ENCODE assay signal across 1 cellular context in the genomic region with DNA sequence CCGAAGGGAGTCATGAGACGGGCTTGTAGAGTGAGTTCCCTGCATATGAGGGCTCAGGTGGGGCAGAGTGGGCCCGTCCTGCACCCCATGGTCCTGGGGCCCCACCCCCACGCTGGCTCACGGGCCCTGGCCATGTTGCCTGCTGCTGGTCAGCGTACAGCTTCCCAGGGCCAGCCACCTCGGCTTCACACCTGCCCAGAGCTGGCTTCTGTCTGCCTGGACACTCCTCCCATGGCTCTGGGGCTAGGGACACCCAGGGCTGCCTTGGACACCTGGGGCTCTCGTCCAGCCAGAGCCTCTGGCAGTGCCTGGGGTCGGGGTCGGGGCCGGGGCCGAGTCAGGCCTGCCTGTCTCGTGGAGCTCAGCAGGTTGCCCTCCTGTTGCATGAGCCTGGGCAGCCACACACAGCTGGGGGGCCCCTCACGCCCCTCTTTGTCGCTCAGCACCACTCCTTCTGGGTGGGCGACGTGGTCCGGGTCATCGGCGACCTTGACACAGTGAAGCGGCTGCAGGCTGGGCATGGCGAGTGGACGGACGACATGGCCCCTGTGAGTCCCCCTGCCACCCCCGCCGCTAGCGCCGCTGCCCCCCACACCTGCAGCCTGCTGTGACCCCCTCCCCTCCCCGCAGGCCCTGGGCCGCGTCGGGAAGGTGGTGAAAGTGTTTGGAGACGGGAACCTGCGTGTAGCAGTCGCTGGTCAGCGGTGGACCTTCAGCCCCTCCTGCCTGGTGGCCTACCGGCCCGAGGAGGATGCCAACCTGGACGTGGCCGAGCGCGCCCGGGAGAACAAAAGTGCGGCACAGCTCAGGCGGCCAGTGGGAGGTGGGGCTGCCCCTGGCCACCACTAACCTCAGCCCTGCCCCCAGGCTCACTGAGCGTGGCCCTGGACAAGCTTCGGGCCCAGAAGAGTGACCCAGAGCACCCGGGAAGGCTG.
TF ChIP-seq lines count a peak whose summit lies in the region.

No MANE protein-coding gene starts in this region.

TF ChIP-seq in SK-N-SH, 30 proteins besides CTCF, POLR2A, EP300 and RAD21:
- TF ChIP-seq, protein P1, sequence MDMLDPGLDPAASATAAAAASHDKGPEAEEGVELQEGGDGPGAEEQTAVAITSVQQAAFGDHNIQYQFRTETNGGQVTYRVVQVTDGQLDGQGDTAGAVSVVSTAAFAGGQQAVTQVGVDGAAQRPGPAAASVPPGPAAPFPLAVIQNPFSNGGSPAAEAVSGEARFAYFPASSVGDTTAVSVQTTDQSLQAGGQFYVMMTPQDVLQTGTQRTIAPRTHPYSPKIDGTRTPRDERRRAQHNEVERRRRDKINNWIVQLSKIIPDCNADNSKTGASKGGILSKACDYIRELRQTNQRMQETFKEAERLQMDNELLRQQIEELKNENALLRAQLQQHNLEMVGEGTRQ (IDR thresholded peaks at IDR 0.05; ENCODE audit: borderline replicate concordance, low read depth, low read length), result no peak
- TF ChIP-seq, protein P2, sequence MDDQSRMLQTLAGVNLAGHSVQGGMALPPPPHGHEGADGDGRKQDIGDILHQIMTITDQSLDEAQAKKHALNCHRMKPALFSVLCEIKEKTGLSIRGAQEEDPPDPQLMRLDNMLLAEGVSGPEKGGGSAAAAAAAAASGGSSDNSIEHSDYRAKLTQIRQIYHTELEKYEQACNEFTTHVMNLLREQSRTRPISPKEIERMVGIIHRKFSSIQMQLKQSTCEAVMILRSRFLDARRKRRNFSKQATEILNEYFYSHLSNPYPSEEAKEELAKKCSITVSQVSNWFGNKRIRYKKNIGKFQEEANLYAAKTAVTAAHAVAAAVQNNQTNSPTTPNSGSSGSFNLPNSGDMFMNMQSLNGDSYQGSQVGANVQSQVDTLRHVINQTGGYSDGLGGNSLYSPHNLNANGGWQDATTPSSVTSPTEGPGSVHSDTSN (IDR thresholded peaks at IDR 0.05), result no peak
- TF ChIP-seq CHD2 (IDR thresholded peaks at IDR 0.05; ENCODE audit: low read length, partially characterized antibody) (no peak), GATA2 (CRISPR knock-in tag; IDR thresholded peaks at IDR 0.05) (no peak), ELF1 (IDR thresholded peaks at IDR 0.05) (no peak), MXI1 (IDR thresholded peaks at IDR 0.05; ENCODE audit: low read depth, low read length) (no peak)
- TF ChIP-seq, protein P3, sequence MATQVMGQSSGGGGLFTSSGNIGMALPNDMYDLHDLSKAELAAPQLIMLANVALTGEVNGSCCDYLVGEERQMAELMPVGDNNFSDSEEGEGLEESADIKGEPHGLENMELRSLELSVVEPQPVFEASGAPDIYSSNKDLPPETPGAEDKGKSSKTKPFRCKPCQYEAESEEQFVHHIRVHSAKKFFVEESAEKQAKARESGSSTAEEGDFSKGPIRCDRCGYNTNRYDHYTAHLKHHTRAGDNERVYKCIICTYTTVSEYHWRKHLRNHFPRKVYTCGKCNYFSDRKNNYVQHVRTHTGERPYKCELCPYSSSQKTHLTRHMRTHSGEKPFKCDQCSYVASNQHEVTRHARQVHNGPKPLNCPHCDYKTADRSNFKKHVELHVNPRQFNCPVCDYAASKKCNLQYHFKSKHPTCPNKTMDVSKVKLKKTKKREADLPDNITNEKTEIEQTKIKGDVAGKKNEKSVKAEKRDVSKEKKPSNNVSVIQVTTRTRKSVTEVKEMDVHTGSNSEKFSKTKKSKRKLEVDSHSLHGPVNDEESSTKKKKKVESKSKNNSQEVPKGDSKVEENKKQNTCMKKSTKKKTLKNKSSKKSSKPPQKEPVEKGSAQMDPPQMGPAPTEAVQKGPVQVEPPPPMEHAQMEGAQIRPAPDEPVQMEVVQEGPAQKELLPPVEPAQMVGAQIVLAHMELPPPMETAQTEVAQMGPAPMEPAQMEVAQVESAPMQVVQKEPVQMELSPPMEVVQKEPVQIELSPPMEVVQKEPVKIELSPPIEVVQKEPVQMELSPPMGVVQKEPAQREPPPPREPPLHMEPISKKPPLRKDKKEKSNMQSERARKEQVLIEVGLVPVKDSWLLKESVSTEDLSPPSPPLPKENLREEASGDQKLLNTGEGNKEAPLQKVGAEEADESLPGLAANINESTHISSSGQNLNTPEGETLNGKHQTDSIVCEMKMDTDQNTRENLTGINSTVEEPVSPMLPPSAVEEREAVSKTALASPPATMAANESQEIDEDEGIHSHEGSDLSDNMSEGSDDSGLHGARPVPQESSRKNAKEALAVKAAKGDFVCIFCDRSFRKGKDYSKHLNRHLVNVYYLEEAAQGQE (IDR thresholded peaks at IDR 0.05; ENCODE audit: low read depth, low read length), result no peak
- TF ChIP-seq, protein P4, sequence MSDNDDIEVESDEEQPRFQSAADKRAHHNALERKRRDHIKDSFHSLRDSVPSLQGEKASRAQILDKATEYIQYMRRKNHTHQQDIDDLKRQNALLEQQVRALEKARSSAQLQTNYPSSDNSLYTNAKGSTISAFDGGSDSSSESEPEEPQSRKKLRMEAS (IDR thresholded peaks at IDR 0.05; ENCODE audit: low read depth), result no peak
